Comparison of ENCODE assay signal across 24 cellular contexts in genomic region chr5:177503351-177504085, GRCh38.
"Had no signal": no experiment of that assay in that cellular context is flagged by ENCODE, and none has a peak within 500 bp of the region (broad histone marks: within the 10 kb centered on the region; RNA-seq: fewer than 3 reads in every experiment).

No MANE protein-coding gene starts in this region.

- H3K36me3 ChIP-seq: colonic mucosa, left ventricle myocardium inferior, thoracic aorta, transverse colon had no signal

- H3K27ac ChIP-seq: colonic mucosa, foreskin keratinocyte, hepatocyte, left ventricle myocardium inferior, psoas muscle, stomach, thoracic aorta, transverse colon had no signal

- H3K9me3 ChIP-seq: colonic mucosa, left ventricle myocardium inferior, psoas muscle, stomach, thoracic aorta, transverse colon had no signal

- H3K9me3 Mint-ChIP-seq: endodermal cell, naive B cell, nephron had no signal

- ATAC-seq: foreskin keratinocyte, left cardiac atrium, psoas muscle had no signal

- DNase-seq: colonic mucosa; dermis blood vessel endothelial cell; effector CD4-positive, alpha-beta T cell; endodermal cell; erythroblast; foreskin keratinocyte; head of caudate nucleus; kidney; left cardiac atrium; left ventricle myocardium inferior; mesendoderm; naive B cell; psoas muscle; retina; small intestine; stimulated activated CD4-positive, alpha-beta T cell treated with anti-CD3 and anti-CD28 coated beads, Interleukin-12 subunit alpha, Interleukin-12 subunit beta, amount 100 ng/mL, for 4 hours; stimulated activated naive CD4-positive, alpha-beta T cell; stomach; substantia nigra; transverse colon had no signal

- H2AFZ ChIP-seq: hepatocyte had no signal

- H3K4me3 Mint-ChIP-seq: endodermal cell, nephron had no signal

- H3K27ac Mint-ChIP-seq: endodermal cell had no signal

- H3K79me2 ChIP-seq: hepatocyte had no signal

- H3K4me1 ChIP-seq: colonic mucosa, foreskin keratinocyte, psoas muscle had no signal

- H3K4me2 ChIP-seq: hepatocyte had no signal

- H3K27me3 ChIP-seq: colonic mucosa, hepatocyte, stomach had no signal

- H3K4me3 ChIP-seq: colonic mucosa, hepatocyte, left ventricle myocardium inferior, lung, psoas muscle, stomach, thoracic aorta, transverse colon had no signal
